1 cellular context compared by ENCODE assay signal in genomic region chr2:136582631-136583205, GRCh38.
TF ChIP-seq lines count a peak whose summit lies in the region.

No MANE protein-coding gene starts in this region.

TF ChIP-seq in HepG2, 621 proteins besides CTCF, POLR2A, EP300 and RAD21 (continued from another document and continues in another):
- TF ChIP-seq ARID4A (CRISPR knock-in tag; IDR thresholded peaks at IDR 0.05; ENCODE audit: borderline replicate concordance) (no peak), TARDBP (CRISPR knock-in tag; IDR thresholded peaks at IDR 0.05) (no peak), NCOA1 (CRISPR knock-in tag; IDR thresholded peaks at IDR 0.05) (no peak), SNRNP70 (IDR thresholded peaks at IDR 0.05; ENCODE audit: low read depth, low read length) (no peak), WIZ (CRISPR knock-in tag; IDR thresholded peaks at IDR 0.05) (peak; percentile 81; the same call in 1 of the 2 replicates), FUBP1 (CRISPR knock-in tag; IDR thresholded peaks at IDR 0.05; ENCODE audit: borderline replicate concordance) (no peak), ATF7-NPFF (CRISPR knock-in tag; IDR thresholded peaks at IDR 0.05; ENCODE audit: low read depth) (no peak), ZNF253 (CRISPR knock-in tag; IDR thresholded peaks at IDR 0.05; ENCODE audit: borderline replicate concordance) (no peak), HNRNPUL1 (IDR thresholded peaks at IDR 0.05; ENCODE audit: low read depth, low read length) (no peak), HNRNPK (IDR thresholded peaks at IDR 0.05; ENCODE audit: low read depth, low read length, poor library complexity, severe bottlenecking) (no peak), LRRFIP1 (CRISPR knock-in tag; conservative IDR thresholded peaks at IDR 0.05) (no peak), MYNN (CRISPR knock-in tag; IDR thresholded peaks at IDR 0.05; ENCODE audit: low read depth) (no peak), ZSCAN30 (CRISPR knock-in tag; IDR thresholded peaks at IDR 0.05) (no peak), MLX (CRISPR knock-in tag; IDR thresholded peaks at IDR 0.05) (no peak), TBX2 (CRISPR knock-in tag; IDR thresholded peaks at IDR 0.05; ENCODE audit: borderline replicate concordance) (no peak), NCOA5 (CRISPR knock-in tag; IDR thresholded peaks at IDR 0.05) (no peak), ZNF12 (CRISPR knock-in tag; IDR thresholded peaks at IDR 0.05) (no peak), ZNF468 (CRISPR knock-in tag; IDR thresholded peaks at IDR 0.05) (no peak), TOPORS (CRISPR knock-in tag; IDR thresholded peaks at IDR 0.05) (no peak), MLXIP (CRISPR knock-in tag; IDR thresholded peaks at IDR 0.05; ENCODE audit: borderline replicate concordance) (no peak), MIXL1 (CRISPR knock-in tag; IDR thresholded peaks at IDR 0.05) (no peak), SMYD3 (CRISPR knock-in tag; IDR thresholded peaks at IDR 0.05) (no peak), PLSCR1 (CRISPR knock-in tag; IDR thresholded peaks at IDR 0.05; ENCODE audit: borderline replicate concordance) (no peak), NBN (conservative IDR thresholded peaks at IDR 0.05) (no peak), NRL (CRISPR knock-in tag; IDR thresholded peaks at IDR 0.05; ENCODE audit: borderline replicate concordance) (no peak), ZNF766 (CRISPR knock-in tag; IDR thresholded peaks at IDR 0.05; ENCODE audit: borderline replicate concordance) (no peak), ZNF430 (CRISPR knock-in tag; IDR thresholded peaks at IDR 0.05) (no peak), HOMEZ (CRISPR knock-in tag; IDR thresholded peaks at IDR 0.05; ENCODE audit: low read depth) (no peak), CAMTA2 (CRISPR knock-in tag; IDR thresholded peaks at IDR 0.05; ENCODE audit: borderline replicate concordance) (no peak), ZIK1 (CRISPR knock-in tag; IDR thresholded peaks at IDR 0.05; ENCODE audit: borderline replicate concordance, low read depth) (no peak), ZNF879 (CRISPR knock-in tag; IDR thresholded peaks at IDR 0.05) (no peak), THYN1 (CRISPR knock-in tag; IDR thresholded peaks at IDR 0.05; ENCODE audit: borderline replicate concordance, low read depth) (no peak), HDAC2 (CRISPR knock-in tag; IDR thresholded peaks at IDR 0.05) (peak; percentile 33; the same call in 1 of the 2 replicates), ZNF296 (CRISPR knock-in tag; conservative IDR thresholded peaks at IDR 0.05) (no peak), ZBTB25 (CRISPR knock-in tag; IDR thresholded peaks at IDR 0.05) (no peak), SKI (IDR thresholded peaks at IDR 0.05; ENCODE audit: partially characterized antibody) (no peak), ZNF331 (CRISPR knock-in tag; IDR thresholded peaks at IDR 0.05) (no peak), EHMT2 (IDR thresholded peaks at IDR 0.05; ENCODE audit: borderline replicate concordance, low read depth, low read length) (peak; percentile 96; the same call in 1 of the 2 replicates), BRF2 (CRISPR knock-in tag; IDR thresholded peaks at IDR 0.05) (no peak), THAP7 (CRISPR knock-in tag; IDR thresholded peaks at IDR 0.05) (no peak), SIN3A (IDR thresholded peaks at IDR 0.05; ENCODE audit: borderline replicate concordance, low read depth, low read length) (no peak), MIER2 (CRISPR knock-in tag; IDR thresholded peaks at IDR 0.05) (peak; percentile 97), GRHL1 (CRISPR knock-in tag; conservative IDR thresholded peaks at IDR 0.05) (no peak)
